Comparison of ENCODE assay signal across 9 cellular contexts in the genomic region with DNA sequence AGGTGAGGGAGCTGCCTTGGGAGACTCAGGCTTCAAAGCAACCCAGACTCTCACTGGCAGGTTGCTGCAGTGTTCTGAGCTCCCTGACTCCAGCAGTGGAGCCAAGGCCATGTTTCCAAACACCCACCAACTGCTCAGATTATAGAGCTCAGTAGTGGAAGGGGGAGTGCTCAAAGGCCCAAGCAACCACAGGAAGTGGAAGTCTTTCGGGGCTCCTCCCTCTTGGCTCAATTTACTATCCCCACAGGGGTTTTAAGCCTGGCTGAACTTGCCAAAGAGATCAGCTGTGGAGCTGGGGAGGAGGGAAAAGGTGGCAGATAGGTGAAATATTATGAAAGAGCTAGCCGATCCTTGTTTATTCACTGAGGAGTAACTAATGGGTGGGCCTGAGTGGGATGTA.
A peak's percentile ranks its signal among the peaks of the same experiment; 100 is the strongest.
DNase-seq lines count a peak whose midpoint lies in the region; FAIRE-seq and TF ChIP-seq lines count a peak whose summit lies in the region.
"Had no signal": no experiment of that assay in that cellular context is flagged by ENCODE, and none has a peak within 500 bp of the region (broad histone marks: within the 10 kb centered on the region; RNA-seq: fewer than 3 reads in every experiment).

No MANE protein-coding gene starts in this region.

- H3K4me3 Mint-ChIP-seq in activated naive CD8-positive, alpha-beta T cell treated with anti-CD3 and anti-CD28 coated beads for 36 hours, result no peak overlapping the region

- no peak for FAIRE-seq in small intestine (lab: Jason Lieb, UNC)

- H3K36me3 Mint-ChIP-seq in activated naive CD8-positive, alpha-beta T cell treated with anti-CD3 and anti-CD28 coated beads for 36 hours, result no peaks in the 10 kb centered on the region

- peaks cover 37% of the 10 kb centered on the region for H3K27me3 Mint-ChIP-seq in activated naive CD8-positive, alpha-beta T cell treated with anti-CD3 and anti-CD28 coated beads for 36 hours

- H3K4me3 ChIP-seq in fibroblast of pulmonary artery (replicated peaks; ENCODE audit: low read depth, low read length), result no peak overlapping the region
- H3K4me3 ChIP-seq in small intestine (ENCODE audit: low read depth in 1 of 2, low read length in 2 of 2), result no peak overlapping the region

- no peaks in the 10 kb centered on the region for H3K9me3 ChIP-seq in small intestine (ENCODE audit: control insufficient read depth, low read depth)

- no peak for TF ChIP-seq CTCF in fibroblast of pulmonary artery (IDR thresholded peaks at IDR 0.05; ENCODE audit: low read length, missing control alignments)

- H3K9me3 Mint-ChIP-seq in activated naive CD8-positive, alpha-beta T cell treated with anti-CD3 and anti-CD28 coated beads for 36 hours, result no peaks in the 10 kb centered on the region

- H3K36me3 ChIP-seq in small intestine (ENCODE audit: control insufficient read depth in 2 of 2, insufficient read depth in 2 of 2, low read length in 2 of 2), result no peaks in the 10 kb centered on the region

- no peaks in the 10 kb centered on the region for H3K27me3 ChIP-seq in small intestine (ENCODE audit: control insufficient read depth in 2 of 2, insufficient read depth in 2 of 2, low read length in 2 of 2)

- H3K27ac ChIP-seq in small intestine (ENCODE audit: low read depth in 1 of 2, low read length in 1 of 2), result no peak overlapping the region

- no peaks in the 10 kb centered on the region for H3K4me1 ChIP-seq in small intestine (ENCODE audit: control insufficient read depth in 2 of 2, insufficient read depth in 1 of 2, low read depth in 1 of 2, low read length in 1 of 2)

- H3K4me1 Mint-ChIP-seq in activated naive CD8-positive, alpha-beta T cell treated with anti-CD3 and anti-CD28 coated beads for 36 hours, result peaks cover 6% of the 10 kb centered on the region

- H3K27ac Mint-ChIP-seq in activated naive CD8-positive, alpha-beta T cell treated with anti-CD3 and anti-CD28 coated beads for 36 hours, result no peak overlapping the region

- DNase-seq in DMS 273 (lab: John Stamatoyannopoulos, UW; ENCODE audit: unreplicated experiment) (peak; percentile 92), H4 (ENCODE audit: low spot score) (peak; percentile 57), NCI-H524 treated with DMSO at 0.1 percent for 48 hours (lab: John Stamatoyannopoulos, UW) (peak; percentile 26), fibroblast of pulmonary artery (ENCODE audit: low read depth) (peak; percentile 81), small intestine (no peak), GM19238 (ENCODE audit: insufficient read length, low spot score) (no peak)
- DNase-seq in activated CD4-positive, alpha-beta T cell treated with anti-CD3 and anti-CD28 coated beads for 4 hours, result no peak
- no peak for DNase-seq in activated naive CD8-positive, alpha-beta T cell treated with anti-CD3 and anti-CD28 coated beads for 36 hours
- DNase-seq: caudate nucleus had no signal

- 43 to 70% (median 67%) methylated on average over 2 of the region's 2 CpGs for WGBS in small intestine, 3 donors

Comparison
In these comparisons a context has a peak if more than half of its experiments do, and no peak if none do; other contexts are left out.
1. DNase-seq: peak in DMS 273 (single experiment), H4 (single experiment), NCI-H524 treated with DMSO at 0.1 percent for 48 hours (single experiment) and fibroblast of pulmonary artery (single experiment); none in small intestine (single experiment), activated CD4-positive, alpha-beta T cell treated with anti-CD3 and anti-CD28 coated beads for 4 hours (0 of 2), GM19238 (single experiment) and activated naive CD8-positive, alpha-beta T cell treated with anti-CD3 and anti-CD28 coated beads for 36 hours (single experiment).